24 cellular contexts compared by ENCODE assay signal in genomic region chr2:30656079-30656478, GRCh38.
DNase-seq lines count a peak whose midpoint lies in the region; ATAC-seq and TF ChIP-seq lines count a peak whose summit lies in the region.
"Had no signal": no experiment of that assay in that cellular context is flagged by ENCODE, and none has a peak within 500 bp of the region (broad histone marks: within the 10 kb centered on the region; RNA-seq: fewer than 3 reads in every experiment).

No MANE protein-coding gene starts in this region.

- TF ChIP-seq POLR2A in suprapubic skin (IDR thresholded peaks at IDR 0.05), result no peak

- no peak overlapping the region for H3K4me2 ChIP-seq in OCI-LY7 (ENCODE audit: low read length)

- POLR2A ChIA-PET in OCI-LY7 (lab: Charles Lee), result interaction anchor here (1.3 kb wide), 1 partner anchor 9 kb away, joined by 5 read pairs; no protein-coding TSS in a partner anchor

- no peak for TF ChIP-seq CTCF in AG10803 (conservative IDR thresholded peaks at IDR 0.05; ENCODE audit: low read length)
- no peak for TF ChIP-seq CTCF in choroid plexus epithelial cell (conservative IDR thresholded peaks at IDR 0.05; ENCODE audit: low read depth, low read length)
- TF ChIP-seq CTCF in suprapubic skin (IDR thresholded peaks at IDR 0.05), result no peak
- no peak for TF ChIP-seq CTCF in OCI-LY7 (conservative IDR thresholded peaks at IDR 0.05; ENCODE audit: low read length)

- no peak overlapping the region for H3K4me3 ChIP-seq in AG10803 (ENCODE audit: low read length)
- H3K4me3 ChIP-seq in choroid plexus epithelial cell (ENCODE audit: low read depth, low read length), result no peak overlapping the region
- no peak overlapping the region for H3K4me3 ChIP-seq in suprapubic skin
- no peak overlapping the region for H3K4me3 ChIP-seq in OCI-LY7 (ENCODE audit: low read depth, low read length, poor library complexity, severe bottlenecking)
- H3K4me3 ChIP-seq: lower lobe of right lung had no signal

- no peaks in the 10 kb centered on the region for H3K9me2 ChIP-seq in OCI-LY7 (ENCODE audit: insufficient read depth, low read length)

- WGBS in suprapubic skin, result 71% methylated on average over 4 of the region's 4 CpGs

- H3K9me3 ChIP-seq in suprapubic skin (no peaks in the 10 kb centered on the region), OCI-LY7 (ENCODE audit: low read length) (no peaks in the 10 kb centered on the region)
- H3K9me3 ChIP-seq: lower lobe of right lung had no signal

- no peak overlapping the region for H2AFZ ChIP-seq in OCI-LY7 (ENCODE audit: low read length)
- H2AFZ ChIP-seq: parathyroid adenoma had no signal

- H4K20me1 ChIP-seq in OCI-LY7 (ENCODE audit: insufficient read depth, low read length), result no peaks in the 10 kb centered on the region

- CTCF ChIA-PET in OCI-LY7 (lab: Charles Lee; ENCODE audit: unreplicated experiment), result interaction anchor here (1.2 kb wide), 1 partner anchor 56 kb away, joined by 3 read pairs; no protein-coding TSS in a partner anchor

- ATAC-seq in GM18498 (IDR thresholded peaks at IDR 0.05; ENCODE audit: unreplicated experiment), result no peak
- ATAC-seq: esophagus mucosa, lower lobe of right lung had no signal

- no peak for TF ChIP-seq EP300 in suprapubic skin (IDR thresholded peaks at IDR 0.05)

- intact Hi-C loops in OCI-LY7 (cut with micrococcal nuclease; ENCODE audit: unreplicated experiment), result no loop called here

- no peaks in the 10 kb centered on the region for H3K27me3 ChIP-seq in suprapubic skin

- H3K27ac ChIP-seq in suprapubic skin (no peak overlapping the region), OCI-LY7 (ENCODE audit: low read depth, low read length, poor library complexity, severe bottlenecking) (no peak overlapping the region)
- H3K27ac ChIP-seq: lower lobe of right lung, parathyroid adenoma had no signal

- no peaks in the 10 kb centered on the region for H3K79me2 ChIP-seq in OCI-LY7 (ENCODE audit: insufficient read depth, low read depth, low read length)
- H3K79me2 ChIP-seq: parathyroid adenoma had no signal

- DNase-seq in AG10803 (ENCODE audit: low read depth) (peak; percentile 32), M059J (ENCODE audit: low read depth) (peak; percentile 63), choroid plexus epithelial cell (ENCODE audit: low read depth) (peak; percentile 77), myocyte (ENCODE audit: low read depth) (peak; percentile 93), suprapubic skin (ENCODE audit: low spot score in 2 of 2) (no peak), OCI-LY7 (ENCODE audit: low spot score) (no peak)
- no peak for DNase-seq in activated T-cell treated with anti-CD3 and anti-CD28 coated beads, Interleukin-2, amount 50 U/mL, for 1 hour
- DNase-seq: ACHN; activated CD4-positive, alpha-beta T cell treated with anti-CD3 and anti-CD28 coated beads, Interleukin-2, amount 10 ng/mL, durations not matched to agents 7 days and 5 days; activated CD8-positive, alpha-beta memory T cell treated with anti-CD3 and anti-CD28 coated beads, Interleukin-2, amount 50 U/mL, for 48 hours; activated gamma-delta T cell; CD4-positive, CD25-positive, alpha-beta regulatory T cell; central memory CD4-positive, alpha-beta T cell; immature natural killer cell; lower lobe of right lung; naive B cell; NCI-H1092 treated with DMSO at 0.1 percent for 48 hours; NCI-H524; Right ventricle myocardium superior; small intestine; stimulated activated CD4-positive, alpha-beta T cell treated with anti-CD3 and anti-CD28 coated beads, Interleukin-4, amount 100 ng/mL, for 24 hours had no signal

- H3K36me3 ChIP-seq in suprapubic skin (no peaks in the 10 kb centered on the region), OCI-LY7 (ENCODE audit: insufficient read depth, low read length) (no peaks in the 10 kb centered on the region)
- H3K36me3 ChIP-seq: lower lobe of right lung had no signal

- H3K4me1 ChIP-seq in suprapubic skin (no peaks in the 10 kb centered on the region), OCI-LY7 (ENCODE audit: insufficient read depth, low read length, poor library complexity, severe bottlenecking) (no peaks in the 10 kb centered on the region)
- H3K4me1 ChIP-seq: lower lobe of right lung, parathyroid adenoma had no signal

- no TSS peak for BruUV-seq in OCI-LY7 (replicated peaks; lab: Mats Ljungman, UMichigan)

Comparison
In these comparisons a context has a peak if more than half of its experiments do, and no peak if none do; other contexts are left out.
1. DNase-seq: peak in AG10803 (single experiment), M059J (single experiment), choroid plexus epithelial cell (single experiment) and myocyte (single experiment); none in activated T-cell treated with anti-CD3 and anti-CD28 coated beads, Interleukin-2, amount 50 U/mL, for 1 hour (single experiment), suprapubic skin (0 of 2) and OCI-LY7 (single experiment).